In genomic region chr10:122462533-122463465, GRCh38 we compare ENCODE assay signal across 9 cellular contexts. TPM values are rescaled to one million over a fixed set of nuclear protein-coding genes. Genes with fewer than 3 reads are reported as not detected.
DNase-seq lines count a peak whose midpoint lies in the region; ATAC-seq and TF ChIP-seq lines count a peak whose summit lies in the region.
"Had no signal": no experiment of that assay in that cellular context is flagged by ENCODE, and none has a peak within 500 bp of the region (broad histone marks: within the 10 kb centered on the region; RNA-seq: fewer than 3 reads in every experiment).

No MANE protein-coding gene starts in this region.

- no peaks in the 10 kb centered on the region; a peak in 2 of 5 replicates for H3K9me3 Mint-ChIP-seq in H9
- no peaks in the 10 kb centered on the region for H3K9me3 Mint-ChIP-seq in activated naive CD4-positive, alpha-beta T cell treated with anti-CD3 and anti-CD28 coated beads, Interleukin-2, amount 10 ng/mL, durations not matched to agents 7 days and 5 days

- peaks cover 17% of the 10 kb centered on the region for H3K23me2 ChIP-seq in H9 (ENCODE audit: insufficient read length, low read depth, low read length, poor library complexity, severe bottlenecking)

- no peaks in the 10 kb centered on the region for H3K79me2 ChIP-seq in H9 (ENCODE audit: insufficient read depth, low read length)

- H3T11ph ChIP-seq in H9 (ENCODE audit: low read length): no peak overlapping the region

- H3K4me1 Mint-ChIP-seq in H9: peaks cover 19 to 35% of the 10 kb centered on the region in 2 experiments
- peaks cover 11% of the 10 kb centered on the region for H3K4me1 Mint-ChIP-seq in activated naive CD4-positive, alpha-beta T cell treated with anti-CD3 and anti-CD28 coated beads, Interleukin-2, amount 10 ng/mL, durations not matched to agents 7 days and 5 days

- no peak overlapping the region for H3K56ac ChIP-seq in H9 (ENCODE audit: insufficient read length, low read depth, low read length)

- H3K27ac ChIP-seq in H9 (ENCODE audit: insufficient read length, low read depth, low read length) (no peak overlapping the region), heart left ventricle (peak overlapping the region; percentile 33 to 86 (median 75))

- peak overlapping the region; percentile 61 for H3K4me2 ChIP-seq in H9 (ENCODE audit: insufficient read depth, insufficient read length, low read length)

- no peaks in the 10 kb centered on the region for H3K79me1 ChIP-seq in H9 (ENCODE audit: insufficient read depth, low read depth, low read length, poor library complexity, severe bottlenecking)

- H3K27ac Mint-ChIP-seq in H9: no peak overlapping the region
- H3K27ac Mint-ChIP-seq in activated naive CD4-positive, alpha-beta T cell treated with anti-CD3 and anti-CD28 coated beads, Interleukin-2, amount 10 ng/mL, durations not matched to agents 7 days and 5 days: peak overlapping the region; percentile 45

- no peak overlapping the region for H2BK20ac ChIP-seq in H9 (ENCODE audit: low read depth, low read length, poor library complexity, severe bottlenecking)

- no peak overlapping the region for H2AK5ac ChIP-seq in H9 (ENCODE audit: insufficient read length, low read length)

- H4K8ac ChIP-seq in H9 (replicated peaks; ENCODE audit: insufficient read length, low read depth, low read length): no peak overlapping the region

- peaks cover 0 to 8% (median 0%) of the 10 kb centered on the region in 9 donors for H3K36me3 ChIP-seq in heart left ventricle

- H4K5ac ChIP-seq in H9 (ENCODE audit: insufficient read length, low read depth, low read length): no peak overlapping the region

- H2BK15ac ChIP-seq in H9 (ENCODE audit: low read depth, low read length): no peak overlapping the region

- DNase-seq in H9 (no peak), heart left ventricle (peak; percentile 57 to 80 (median 65)), posterior cingulate gyrus (peak in 6 of 10 donors; percentile 60 to 90 (median 78)), SHP77 treated with DMSO at 0.1 percent for 48 hours (lab: John Stamatoyannopoulos, UW) (no peak), D341Med (ENCODE audit: low spot score) (no peak), occipital lobe (lab: John Stamatoyannopoulos, UW) (no peak)
- DNase-seq in activated naive CD4-positive, alpha-beta T cell treated with anti-CD3 and anti-CD28 coated beads, Interleukin-2, amount 10 ng/mL, durations not matched to agents 7 days and 5 days: peak; percentile 23

- H3K9ac ChIP-seq in H9 (ENCODE audit: extremely low read depth, insufficient read length, low read length): no peak overlapping the region

- no peak for TF ChIP-seq CTCF in H9 (conservative IDR thresholded peaks at IDR 0.05)
- TF ChIP-seq CTCF in heart left ventricle (IDR thresholded peaks at IDR 0.05): no peak

- H3K4ac ChIP-seq in H9 (ENCODE audit: low read depth, low read length): no peak overlapping the region

- no peak overlapping the region for H3K18ac ChIP-seq in H9 (ENCODE audit: insufficient read length, low read depth, low read length)

- H4K91ac ChIP-seq in H9 (ENCODE audit: insufficient read length, low read depth, low read length): no peak overlapping the region

- no peak overlapping the region for H2BK12ac ChIP-seq in H9 (ENCODE audit: insufficient read length, low read depth, low read length)

- ATAC-seq in heart left ventricle (peak in 2 of 4 donors; percentile 32 to 45), HG02678 (IDR thresholded peaks at IDR 0.05; ENCODE audit: unreplicated experiment) (no peak)

- TF ChIP-seq POLR2A in heart left ventricle (IDR thresholded peaks at IDR 0.05): no peak

- no CpG with 5 or more reads among the region's 47 CpGs for WGBS in H9 (ENCODE audit: extremely low coverage, insufficient read length, low lambda C conversion rate)
- 11 to 15% (median 14%) methylated on average over 37 to 47 of the region's 47 CpGs for WGBS in heart left ventricle, 4 donors

- no peak overlapping the region for H2AFZ ChIP-seq in H9 (ENCODE audit: low read length)

- peaks cover 84% of the 10 kb centered on the region for H3K27me3 Mint-ChIP-seq in H9 (ENCODE audit: low read depth)
- peaks cover 91% of the 10 kb centered on the region for H3K27me3 Mint-ChIP-seq in activated naive CD4-positive, alpha-beta T cell treated with anti-CD3 and anti-CD28 coated beads, Interleukin-2, amount 10 ng/mL, durations not matched to agents 7 days and 5 days

- H2BK5ac ChIP-seq in H9 (ENCODE audit: insufficient read length, low read length): no peak overlapping the region

- H3K9me3 ChIP-seq in H9 (ENCODE audit: control insufficient read depth, low read depth, low read length) (no peaks in the 10 kb centered on the region), heart left ventricle (no peaks in the 10 kb centered on the region)

- H3K4me3 ChIP-seq in heart left ventricle: peak overlapping the region; percentile 66 to 97 (median 83)

- peak overlapping the region; percentile 64 to 81 for H3K4me3 Mint-ChIP-seq in H9
- H3K4me3 Mint-ChIP-seq in activated naive CD4-positive, alpha-beta T cell treated with anti-CD3 and anti-CD28 coated beads, Interleukin-2, amount 10 ng/mL, durations not matched to agents 7 days and 5 days: peak overlapping the region; percentile 54

- no peak overlapping the region for H2BK120ac ChIP-seq in H9 (ENCODE audit: low read depth, low read length, poor library complexity, severe bottlenecking)

- no peak overlapping the region for H3K23ac ChIP-seq in H9 (ENCODE audit: insufficient read length, low read depth, low read length)

- CTCF ChIA-PET in activated naive CD4-positive, alpha-beta T cell treated with anti-CD3 and anti-CD28 coated beads, Interleukin-2, amount 10 ng/mL, durations not matched to agents 7 days and 5 days (lab: Charles Lee): no interaction called here

- H3K27me3 ChIP-seq in H9 (ENCODE audit: insufficient read depth, low read length): peaks cover 30% of the 10 kb centered on the region
- H3K27me3 ChIP-seq in heart left ventricle: peaks cover 0 to 37% (median 0%) of the 10 kb centered on the region in 9 donors

- no peak overlapping the region for H3K14ac ChIP-seq in H9 (ENCODE audit: insufficient read depth, low read length)

- 0 out of 7 replicates have a peak, but pooled peaks cover 0 to 3% (median 0%) of the 10 kb centered on the region in 3 experiments for H3K36me3 Mint-ChIP-seq in H9 (ENCODE audit: insufficient read depth in 1 of 3, low read depth in 3 of 3)
- no peaks in the 10 kb centered on the region for H3K36me3 Mint-ChIP-seq in activated naive CD4-positive, alpha-beta T cell treated with anti-CD3 and anti-CD28 coated beads, Interleukin-2, amount 10 ng/mL, durations not matched to agents 7 days and 5 days

- no peaks in the 10 kb centered on the region for H4K20me1 ChIP-seq in H9 (ENCODE audit: control insufficient read depth, insufficient read depth, insufficient read length)

- intact Hi-C loops in heart left ventricle (cut with DNase I): loop anchor here in 5 of 10 donors (5.0 to 10.0 kb wide), 2 partner anchors 35 to 102 kb away; partner anchors contain the start of gene DMBT1 (in 2 of the 5)
- intact Hi-C loops in posterior cingulate gyrus (cut with DNase I): loop anchor here (5.0 to 10.0 kb wide), 2 partner anchors 35 to 88 kb away; partner anchors contain the start of gene PLEKHA1

- H3K4me1 ChIP-seq in H9 (ENCODE audit: insufficient read depth, low read length): no peaks in the 10 kb centered on the region
- H3K4me1 ChIP-seq in heart left ventricle: peaks cover 0 to 44% (median 24%) of the 10 kb centered on the region in 12 donors

RNA-seq across cellular contexts. Expression of gene HTRA1, which starts 1.4 kb away (rescaled TPM):
- total RNA-seq in H9 (2021): 11.1 TPM in 2 replicates
- total RNA-seq in heart left ventricle: 100 to 1,000 TPM in 3 of 9 donors, 10 to 100 TPM in 6; 35.7 to 153 (median 57.6) TPM
- 10 to 100 TPM; 30.5 to 34.9 TPM for polyA plus RNA-seq in heart left ventricle
- 58.5 TPM for total RNA-seq in occipital lobe

RNA-seq across cellular contexts. Expression of gene ARMS2, which starts 8.3 kb away (rescaled TPM):
- total RNA-seq in H9 (2021) (not detected in 2 replicates), heart left ventricle (1 to 10 TPM in 2 of 9 donors, under 1 TPM in 1, not detected in 6; 0.87 to 1.5 (median 1.2) TPM), occipital lobe (not detected)
- polyA plus RNA-seq in heart left ventricle: not detected
- total RNA-seq: pulmonary artery endothelial cell had no signal

Comparison
In these comparisons a context has a peak if more than half of its experiments do, and no peak if none do; other contexts are left out.
1. DNase-seq: peak in activated naive CD4-positive, alpha-beta T cell treated with anti-CD3 and anti-CD28 coated beads, Interleukin-2, amount 10 ng/mL, durations not matched to agents 7 days and 5 days (single experiment), heart left ventricle (5 of 5) and posterior cingulate gyrus (6 of 10); none in H9 (single experiment), SHP77 treated with DMSO at 0.1 percent for 48 hours (single experiment), D341Med (single experiment) and occipital lobe (single experiment).